ENCODE assay signal across 18 cellular contexts in the genomic region with DNA sequence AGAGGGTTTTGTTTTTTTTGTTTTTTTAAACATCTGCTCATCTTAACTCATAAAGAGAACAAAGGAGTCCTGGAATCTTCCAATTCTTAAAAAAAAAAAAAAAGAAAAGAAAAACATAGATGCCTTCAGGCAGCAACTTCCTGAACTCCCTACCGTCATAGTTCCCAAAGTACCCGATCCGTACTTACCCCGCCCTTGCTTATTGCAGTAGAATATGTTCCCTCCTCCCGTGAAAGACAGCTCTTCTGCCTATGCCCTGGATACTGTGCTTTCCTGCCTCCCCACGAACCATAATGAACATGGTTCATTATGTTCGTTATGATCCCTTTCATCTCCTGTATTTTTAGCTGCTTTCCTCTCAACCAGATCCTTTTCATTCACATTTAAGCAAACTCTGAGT. TPM values are rescaled to one million over a fixed set of nuclear protein-coding genes. Genes with fewer than 3 reads are reported as not detected.
DNase-seq lines count a peak whose midpoint lies in the region; ATAC-seq and TF ChIP-seq lines count a peak whose summit lies in the region.
"Had no signal": no experiment of that assay in that cellular context is flagged by ENCODE, and none has a peak within 500 bp of the region (broad histone marks: within the 10 kb centered on the region; RNA-seq: fewer than 3 reads in every experiment).

No MANE protein-coding gene starts in this region.

- H3K27me3 Mint-ChIP-seq in osteocyte (ENCODE audit: unreplicated experiment) = no peaks in the 10 kb centered on the region
- H3K27me3 Mint-ChIP-seq: CD8-positive, alpha-beta memory T cell had no signal

- H3K4me1 ChIP-seq in HAP-1 (peaks cover 10% of the 10 kb centered on the region; the same call in 1 of the 2 replicates), Panc1 (ENCODE audit: control insufficient read depth, insufficient read depth, low read length) (no peaks in the 10 kb centered on the region; the same call in 1 of the 2 replicates)

- ATAC-seq in Panc1 (no peak), GM21367 (IDR thresholded peaks at IDR 0.05; ENCODE audit: unreplicated experiment) (no peak)
- ATAC-seq: PC-3 had no signal

- in situ Hi-C loops in HAP-1 (cut with MboI; ENCODE audit: low sequenced_read_pairs) (no loop called here), Panc1 (cut with HindIII; ENCODE audit: low pct_unique_long_range_greater_than_20kb, low sequenced_read_pairs) (no loop called here)

- H3K27ac ChIP-seq in Panc1 (ENCODE audit: low read length) = no peak overlapping the region
- no peak overlapping the region for H3K27ac ChIP-seq in RWPE1
- H3K27ac ChIP-seq: BLaER1 treated with 17β-estradiol and CSF1 and Interleukin-3, amounts not matched to agents 10 nM and 100 nM; SJCRH30 had no signal

- H3K4me3 ChIP-seq in HAP-1 (no peak overlapping the region), Panc1 (ENCODE audit: low read depth in 2 of 2, low read length in 2 of 2) (no peak overlapping the region), choroid plexus epithelial cell (ENCODE audit: low read depth, low read length) (no peak overlapping the region)
- H3K4me3 ChIP-seq: BLaER1 treated with 17β-estradiol and CSF1 and Interleukin-3, amounts not matched to agents 10 nM and 100 nM; SJCRH30 had no signal

- CTCF ChIA-PET in Panc1 (lab: Charles Lee) = no interaction called here
- CTCF ChIA-PET in RWPE1 (lab: Yijun Ruan, JAX) = no interaction called here

- peaks cover 33% of the 10 kb centered on the region for H3K36me3 Mint-ChIP-seq in osteocyte (ENCODE audit: unreplicated experiment)

- peaks cover 7% of the 10 kb centered on the region for H3K9me3 Mint-ChIP-seq in osteocyte (ENCODE audit: unreplicated experiment)
- H3K9me3 Mint-ChIP-seq: CD8-positive, alpha-beta memory T cell had no signal

- intact Hi-C loops in Panc1 (cut with micrococcal nuclease; ENCODE audit: unreplicated experiment) = no loop called here

- peaks cover 13% of the 10 kb centered on the region for H3K4me1 Mint-ChIP-seq in osteocyte (ENCODE audit: unreplicated experiment)
- H3K4me1 Mint-ChIP-seq: CD8-positive, alpha-beta memory T cell had no signal

- H3K27ac Mint-ChIP-seq in osteocyte (ENCODE audit: unreplicated experiment) = peak overlapping the region; percentile 61

- peaks cover 19% of the 10 kb centered on the region for H3K36me3 ChIP-seq in HAP-1 (replicated peaks)
- peaks cover 6% of the 10 kb centered on the region; the same call in 1 of the 2 replicates for H3K36me3 ChIP-seq in Panc1 (ENCODE audit: control insufficient read depth, insufficient read depth, low read length)

- POLR2A ChIA-PET in Panc1 (lab: Charles Lee) (no interaction called here), RWPE1 (lab: Yijun Ruan, JAX; ENCODE audit: low non-redundant PET) (no interaction called here)

- BruUV-seq in Panc1 (replicated peaks; lab: Mats Ljungman, UMichigan) = TSS peak; percentile 35

- H3K9me3 ChIP-seq in HAP-1 (no peaks in the 10 kb centered on the region), Panc1 (ENCODE audit: control insufficient read depth, insufficient read depth, low read depth, low read length) (no peaks in the 10 kb centered on the region)
- H3K9me3 ChIP-seq: BLaER1 treated with 17β-estradiol and CSF1 and Interleukin-3, amounts not matched to agents 10 nM and 100 nM; SJCRH30 had no signal

- H3K27me3 ChIP-seq in HAP-1 (ENCODE audit: low read depth) (no peaks in the 10 kb centered on the region), Panc1 (ENCODE audit: control insufficient read depth, insufficient read depth, low read length) (no peaks in the 10 kb centered on the region)
- H3K27me3 ChIP-seq: BLaER1 treated with 17β-estradiol and CSF1 and Interleukin-3, amounts not matched to agents 10 nM and 100 nM; SJCRH30 had no signal

- TF ChIP-seq CTCF in Panc1 (IDR thresholded peaks at IDR 0.05) (no peak), choroid plexus epithelial cell (conservative IDR thresholded peaks at IDR 0.05; ENCODE audit: low read depth, low read length) (no peak), osteocyte (IDR thresholded peaks at IDR 0.05) (no peak), RWPE1 (conservative IDR thresholded peaks at IDR 0.05; ENCODE audit: low read depth) (no peak)

- no peak overlapping the region for H3K4me3 Mint-ChIP-seq in osteocyte (ENCODE audit: unreplicated experiment)
- H3K4me3 Mint-ChIP-seq: CD8-positive, alpha-beta memory T cell had no signal

- DNase-seq in HAP-1 (ENCODE audit: low spot score in 2 of 2) (peak; percentile 9 to 17), Panc1 (ENCODE audit: low read depth, low spot score) (no peak), choroid plexus epithelial cell (ENCODE audit: low read depth) (peak; percentile 15), osteocyte (ENCODE audit: extremely low spot score, unreplicated experiment) (no peak), NCI-H748 (lab: John Stamatoyannopoulos, UW; ENCODE audit: unreplicated experiment) (no peak), RWPE1 (ENCODE audit: low spot score) (no peak)
- DNase-seq: CD8-positive, alpha-beta memory T cell; GOT3; KG1; MV-4-11; NCI-H1417; NCI-H187; NCI-H2227 treated with DMSO at 0.1 percent for 48 hours; NCI-H510A treated with DMSO at 0.1 percent for 48 hours; PC-3; SJCRH30 had no signal

RNA-seq across cellular contexts. Expression of a gene that starts 40.3 kb away (rescaled TPM):
- total RNA-seq in Panc1 (2021; ENCODE audit: unreplicated experiment) = 128 TPM
- polyA plus RNA-seq in Panc1 (2012; ENCODE audit: insufficient read length) = 107 TPM
- 128 and 145 TPM in 2 replicates for total RNA-seq in osteocyte

Comparison
In these comparisons a context has a peak if more than half of its experiments do, and no peak if none do; other contexts are left out.
1. DNase-seq: peak in HAP-1 (2 of 2) and choroid plexus epithelial cell (single experiment); none in Panc1 (single experiment), osteocyte (single experiment), NCI-H748 (single experiment) and RWPE1 (single experiment).